Comparison of ENCODE assay signal across 19 cellular contexts in the genomic region with DNA sequence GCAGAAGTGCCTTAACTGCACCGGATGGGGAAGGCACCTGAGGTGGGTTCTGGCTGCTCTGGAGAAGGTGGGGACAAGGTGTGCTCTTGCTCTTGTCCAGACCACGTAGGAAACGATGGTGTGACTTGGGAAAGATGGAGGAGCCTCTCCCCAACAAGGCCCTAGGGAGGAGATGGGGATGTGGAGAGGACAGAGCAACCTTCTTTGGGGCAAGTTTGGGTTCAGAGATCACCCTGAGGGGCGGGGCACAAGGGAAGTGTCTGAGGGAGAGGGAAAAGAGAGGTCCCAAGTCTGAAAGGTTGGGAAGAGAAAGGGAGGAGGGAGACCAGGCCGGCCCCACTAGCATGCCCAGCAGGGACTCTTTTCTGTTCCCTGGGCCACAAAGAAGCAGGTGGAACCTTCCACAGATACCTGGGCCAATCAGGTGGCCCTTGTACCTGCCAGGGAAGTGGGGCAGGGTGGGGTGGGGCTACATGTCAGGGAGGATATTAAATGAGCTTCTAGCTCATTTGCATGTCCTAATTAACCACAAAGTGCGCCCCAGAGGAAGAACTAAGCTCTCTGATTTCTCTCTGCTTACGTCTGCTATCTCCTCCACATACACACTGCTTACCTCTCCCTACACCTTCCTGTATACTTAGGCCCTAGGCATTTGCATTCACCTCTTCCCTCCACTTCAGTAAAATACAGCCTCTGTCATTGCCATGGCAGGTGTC. TPM values are rescaled to one million over a fixed set of nuclear protein-coding genes. Genes with fewer than 3 reads are reported as not detected.
DNase-seq lines count a peak whose midpoint lies in the region; ATAC-seq, FAIRE-seq and TF ChIP-seq lines count a peak whose summit lies in the region.
"Had no signal": no experiment of that assay in that cellular context is flagged by ENCODE, and none has a peak within 500 bp of the region (broad histone marks: within the 10 kb centered on the region; RNA-seq: fewer than 3 reads in every experiment).

No MANE protein-coding gene starts in this region.

- no peaks in the 10 kb centered on the region for H3K9me3 Mint-ChIP-seq in IgD-negative memory B cell
- H3K9me3 Mint-ChIP-seq: mesothelial cell of epicardium had no signal

- H3K4me3 ChIP-seq in K562: no peak overlapping the region
- H3K4me3 ChIP-seq in mucosa of descending colon: no peak overlapping the region
- H3K4me3 ChIP-seq in PC-9: no peak overlapping the region
- H3K4me3 ChIP-seq: gastrocnemius medialis, spleen had no signal

- no peak for TF ChIP-seq EP300 in K562 (IDR thresholded peaks at IDR 0.05; ENCODE audit: low read length)

- H3K27ac Mint-ChIP-seq in IgD-negative memory B cell: peak overlapping the region; percentile 31 to 87 (median 46)
- H3K27ac Mint-ChIP-seq: activated naive CD8-positive, alpha-beta T cell; mesothelial cell of epicardium had no signal

- in situ Hi-C loops in K562 (cut with MboI): no loop called here

- no peak for TF ChIP-seq POLR2A in K562 (conservative IDR thresholded peaks at IDR 0.05)

- WGBS in K562 (ENCODE audit: insufficient coverage, low coverage, missing lambda C conversion rate): 12% methylated on average over 6 of the region's 7 CpGs

- H3K36me3 ChIP-seq in K562 (ENCODE audit: control insufficient read depth, insufficient read depth, low read length) (no peaks in the 10 kb centered on the region), mucosa of descending colon (ENCODE audit: low read depth) (no peaks in the 10 kb centered on the region), PC-9 (ENCODE audit: low read depth) (no peaks in the 10 kb centered on the region)
- H3K36me3 ChIP-seq: gastrocnemius medialis had no signal

- H3K36me3 Mint-ChIP-seq in IgD-negative memory B cell: no peaks in the 10 kb centered on the region
- H3K36me3 Mint-ChIP-seq: activated naive CD8-positive, alpha-beta T cell; mesothelial cell of epicardium had no signal

- H3K4me2 ChIP-seq in K562 (ENCODE audit: insufficient read depth, low read length): no peak overlapping the region
- H3K4me2 ChIP-seq in PC-9: no peak overlapping the region

- H3K4me3 Mint-ChIP-seq in IgD-negative memory B cell: no peak overlapping the region
- H3K4me3 Mint-ChIP-seq: activated naive CD8-positive, alpha-beta T cell; mesothelial cell of epicardium had no signal

- CTCF ChIA-PET in K562 (lab: Yijun Ruan, JAX; ENCODE audit: low intra/inter-chr PET ratio): no interaction called here
- CTCF ChIA-PET in PC-9 (lab: Charles Lee): no interaction called here

- BruUV-seq in K562 (replicated peaks; lab: Mats Ljungman, UMichigan) (no TSS peak), PC-9 (replicated peaks; lab: Mats Ljungman, UMichigan) (no TSS peak)

- H3K27me3 ChIP-seq in K562 (ENCODE audit: control insufficient read depth in 2 of 2, insufficient read depth in 2 of 2, low read length in 2 of 2) (peaks cover 0 to 23% of the 10 kb centered on the region in 2 experiments; a peak in 4 of 5 replicates), PC-9 (ENCODE audit: insufficient read depth, low read depth) (no peaks in the 10 kb centered on the region)
- H3K27me3 ChIP-seq: gastrocnemius medialis, spleen had no signal

- H3K79me2 ChIP-seq in K562 (ENCODE audit: control insufficient read depth, insufficient read depth, low read length) (no peaks in the 10 kb centered on the region), PC-9 (ENCODE audit: low read depth) (no peaks in the 10 kb centered on the region)

- H3K27ac ChIP-seq in K562 (ENCODE audit: extremely low read depth, low read depth, low read length) (no peak overlapping the region), PC-9 (no peak overlapping the region)
- H3K27ac ChIP-seq: 22Rv1 had no signal

- no peak for FAIRE-seq in K562 (lab: Jason Lieb, UNC)
- FAIRE-seq: bronchial epithelial cell, HTR-8/SVneo had no signal

- no peaks in the 10 kb centered on the region for H3K9me3 ChIP-seq in K562 (replicated peaks; ENCODE audit: control insufficient read depth, insufficient read depth, low read depth, low read length)
- no peaks in the 10 kb centered on the region for H3K9me3 ChIP-seq in mucosa of descending colon
- no peaks in the 10 kb centered on the region for H3K9me3 ChIP-seq in PC-9 (ENCODE audit: insufficient read depth, low read depth)
- H3K9me3 ChIP-seq: gastrocnemius medialis, spleen had no signal

- intact Hi-C loops in K562 (cut with micrococcal nuclease) (no loop called here), mucosa of descending colon (cut with DNase I, micrococcal nuclease) (no loop called here), PC-9 (cut with micrococcal nuclease; ENCODE audit: unreplicated experiment) (no loop called here)

- no peaks in the 10 kb centered on the region for H3F3A ChIP-seq in PC-9 (ENCODE audit: insufficient read depth, low read depth)

- TF ChIP-seq CTCF in K562 (IDR thresholded peaks at IDR 0.05 in 2 of 3, conservative IDR thresholded peaks at IDR 0.05 in 1 of 3; ENCODE audit: insufficient read depth in 2 of 3, low read depth in 1 of 3, low read length in 3 of 3): no peak
- no peak for TF ChIP-seq CTCF in mucosa of descending colon (IDR thresholded peaks at IDR 0.05)
- TF ChIP-seq CTCF in PC-9 (conservative IDR thresholded peaks at IDR 0.05): no peak

- H3K4me1 ChIP-seq in K562 (replicated peaks in 1 of 2; ENCODE audit: control insufficient read depth in 2 of 2, insufficient read depth in 2 of 2, low read length in 2 of 2) (peaks cover 3 to 5% of the 10 kb centered on the region in 2 experiments; a peak in 2 of 5 replicates), mucosa of descending colon (ENCODE audit: low read depth) (peaks cover 2% of the 10 kb centered on the region), PC-9 (replicated peaks; ENCODE audit: insufficient read depth) (peaks cover 16% of the 10 kb centered on the region)

- no peaks in the 10 kb centered on the region for H3K9me2 ChIP-seq in PC-9 (ENCODE audit: insufficient read depth)

- H3K9me1 ChIP-seq in K562 (ENCODE audit: control insufficient read depth, insufficient read depth, low read length): peaks cover 3% of the 10 kb centered on the region

- POLR2A ChIA-PET in K562 (lab: Yijun Ruan, JAX) (interaction anchor here (0.6 to 0.7 kb wide), 2 partner anchors 11 to 42 kb away, joined by 3 read pairs; no protein-coding TSS in a partner anchor), PC-9 (lab: Charles Lee; ENCODE audit: unreplicated experiment) (no interaction called here)

- ATAC-seq in K562 (no peak), mucosa of descending colon (peak; percentile 42), HG02970 (IDR thresholded peaks at IDR 0.05; ENCODE audit: low FRiP score, unreplicated experiment) (no peak), HG03139 (IDR thresholded peaks at IDR 0.05; ENCODE audit: unreplicated experiment) (no peak)
- ATAC-seq: gastrocnemius medialis had no signal

- H3K27me3 Mint-ChIP-seq in IgD-negative memory B cell: no peaks in the 10 kb centered on the region
- H3K27me3 Mint-ChIP-seq: activated naive CD8-positive, alpha-beta T cell had no signal

- H2AFZ ChIP-seq in K562 (ENCODE audit: low read depth, low read length) (no peak overlapping the region), PC-9 (no peak overlapping the region)

- TF ChIP-seq RAD21 in K562 (CRISPR knock-in tag; conservative IDR thresholded peaks at IDR 0.05 in 1 of 2, IDR thresholded peaks at IDR 0.05 in 1 of 2): no peak

- H3K9ac ChIP-seq in K562 (ENCODE audit: insufficient read depth in 1 of 2, low read depth in 2 of 2, low read length in 2 of 2): no peak overlapping the region

- peaks cover 14 to 23% (median 15%) of the 10 kb centered on the region in 3 donors for H3K4me1 Mint-ChIP-seq in IgD-negative memory B cell
- H3K4me1 Mint-ChIP-seq: mesothelial cell of epicardium had no signal

- DNase-seq in NCI-H2107 treated with DMSO at 0.1 percent for 48 hours (lab: John Stamatoyannopoulos, UW; ENCODE audit: unreplicated experiment) (peak; percentile 41), NCI-H2107 (lab: John Stamatoyannopoulos, UW) (no peak), K562 (ENCODE audit: extremely low read depth in 1 of 4, low spot score in 3 of 4) (no peak), mucosa of descending colon (no peak), PC-9 (no peak)
- DNase-seq: C1 segment of cervical spinal cord; gastrocnemius medialis; MV-4-11; NK-92 treated with Interleukin-12 subunit alpha and Interleukin-12 subunit beta, amount 100 ng/mL, for 24 hours; Right ventricle myocardium superior; spleen had no signal

- H4K20me1 ChIP-seq in K562 (replicated peaks; ENCODE audit: control insufficient read depth, insufficient read depth, low read length): no peaks in the 10 kb centered on the region; the same call in 1 of the 2 replicates
- no peaks in the 10 kb centered on the region for H4K20me1 ChIP-seq in PC-9 (ENCODE audit: insufficient read depth)

RNA-seq across cellular contexts. Expression of gene INKA2, which starts 15.9 kb away (rescaled TPM):
- polyA plus RNA-seq in IgD-negative memory B cell (1.3 TPM), K562 (2011; rRNA removed) (0.24 and 0.43 TPM in 2 replicates), K562 (2014; fragmentation: Illumina TruSeq; extraction: Trizol) (0.12 and 0.14 TPM in 2 replicates), K562 (2014; fragmentation: Nextera tagmentation; extraction: Ambion mirVana) (under 1 TPM in 1 of 2 experiments, not detected in 1; 0.04 TPM), K562 (2014; rRNA removed) (0.12 and 0.53 TPM in 2 replicates)
- total RNA-seq in K562 (2011; cell fraction: chromatin; rRNA removed; ENCODE audit: low replicate concordance): 0.14 and 0.76 TPM in 2 replicates
- 0.50 and 0.79 TPM in 2 replicates for total RNA-seq in K562 (2011; cell fraction: nucleolus; rRNA removed)
- total RNA-seq in K562 (2011; cell fraction: nucleoplasm; rRNA removed): 0.51 and 0.61 TPM in 2 replicates
- total RNA-seq in K562 (2014; rRNA removed) (0.27 and 0.41 TPM in 2 replicates), K562 (2014; rRNA removed; fragmentation: Illumina TruSeq; extraction: Trizol) (0.32 and 0.33 TPM in 2 replicates), K562 (2015; rRNA removed; fragmentation: Illumina TruSeq; extraction: Trizol) (0.25 and 0.26 TPM in 2 replicates), K562 (2021) (0.45 and 1.4 TPM in 2 replicates), mucosa of descending colon (1 to 10 TPM; 2.3 to 9.8 (median 2.5) TPM), PC-9 (2021) (0.53 and 1.4 TPM in 2 replicates)
- polyA plus RNA-seq in K562 (2011; cell fraction: cytosol; rRNA removed): 0.35 and 0.75 TPM in 2 replicates
- 0.10 and 0.37 TPM in 2 replicates for polyA plus RNA-seq in K562 (2011; cell fraction: nucleus; rRNA removed)
- 0.46 and 0.72 TPM in 2 replicates for polyA plus RNA-seq in K562 (2012)
- 0.49 and 1.9 TPM in 2 replicates for polyA minus RNA-seq in K562 (2011; rRNA and poly(A)+ RNA removed)
- polyA minus RNA-seq in K562 (2011; cell fraction: cytosol; rRNA and poly(A)+ RNA removed): 0.29 TPM in 1 of 2 replicates, not detected in the other
- 0.13 and 1.00 TPM in 2 replicates for polyA minus RNA-seq in K562 (2011; cell fraction: nucleus; rRNA and poly(A)+ RNA removed)

RNA-seq across cellular contexts. Expression of gene DDX20, which starts 32.5 kb away (rescaled TPM):
- polyA plus RNA-seq in IgD-negative memory B cell (12.2 TPM), K562 (2011; rRNA removed) (18.3 and 24.5 TPM in 2 replicates), K562 (2014; fragmentation: Illumina TruSeq; extraction: Trizol) (24.5 and 26.1 TPM in 2 replicates), K562 (2014; fragmentation: Nextera tagmentation; extraction: Ambion mirVana) (1 to 10 TPM; 8.3 to 8.5 TPM), K562 (2014; rRNA removed) (15.3 and 17.6 TPM in 2 replicates)
- 11.2 and 36.6 TPM in 2 replicates for total RNA-seq in K562 (2011; cell fraction: chromatin; rRNA removed; ENCODE audit: low replicate concordance)
- 8.7 and 9.2 TPM in 2 replicates for total RNA-seq in K562 (2011; cell fraction: nucleolus; rRNA removed)
- total RNA-seq in K562 (2011; cell fraction: nucleoplasm; rRNA removed): 11.8 and 13.9 TPM in 2 replicates
- total RNA-seq in K562 (2014; rRNA removed) (29.3 and 29.9 TPM in 2 replicates), K562 (2014; rRNA removed; fragmentation: Illumina TruSeq; extraction: Trizol) (29.6 and 32.6 TPM in 2 replicates), K562 (2015; rRNA removed; fragmentation: Illumina TruSeq; extraction: Trizol) (30.0 and 33.4 TPM in 2 replicates), K562 (2021) (21.3 and 22.1 TPM in 2 replicates), mucosa of descending colon (10 to 100 TPM in 1 of 3 donors, 1 to 10 TPM in 2; 7.7 to 12.4 (median 8.6) TPM), PC-9 (2021) (8.4 and 8.9 TPM in 2 replicates)
- polyA plus RNA-seq in K562 (2011; cell fraction: cytosol; rRNA removed): 7.0 and 10.0 TPM in 2 replicates
- polyA plus RNA-seq in K562 (2011; cell fraction: nucleus; rRNA removed): 18.8 and 25.7 TPM in 2 replicates
- 10.5 and 14.3 TPM in 2 replicates for polyA plus RNA-seq in K562 (2012)
- polyA minus RNA-seq in K562 (2011; rRNA and poly(A)+ RNA removed): 33.7 and 37.1 TPM in 2 replicates
- polyA minus RNA-seq in K562 (2011; cell fraction: cytosol; rRNA and poly(A)+ RNA removed): 16.9 and 18.9 TPM in 2 replicates
- 14.1 and 30.2 TPM in 2 replicates for polyA minus RNA-seq in K562 (2011; cell fraction: nucleus; rRNA and poly(A)+ RNA removed)
